ENCODE assay signal across 21 cellular contexts in the genomic region with DNA sequence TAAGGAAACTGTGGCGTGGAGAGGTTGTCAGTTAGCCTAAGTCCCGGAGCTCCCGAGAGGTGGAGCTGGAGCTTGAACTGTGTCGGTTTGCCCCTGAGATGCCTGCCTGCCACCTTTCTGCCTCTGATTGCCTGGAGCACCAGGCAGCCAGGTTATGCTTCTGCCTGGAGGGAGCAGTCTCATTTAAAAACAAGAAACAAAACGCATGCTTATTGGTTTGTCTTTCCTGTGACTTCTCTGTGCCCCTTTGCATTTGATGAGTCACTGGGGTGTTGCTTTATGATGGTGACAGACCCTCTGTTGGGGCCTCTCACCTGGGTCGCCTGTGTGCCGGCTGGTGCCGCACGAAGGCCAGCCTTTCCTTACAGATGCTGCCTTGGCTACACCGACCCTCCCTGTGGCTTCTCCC. TPM values are rescaled to one million over a fixed set of nuclear protein-coding genes. Genes with fewer than 3 reads are reported as not detected.
DNase-seq lines count a peak whose midpoint lies in the region; ATAC-seq and TF ChIP-seq lines count a peak whose summit lies in the region.
"Had no signal": no experiment of that assay in that cellular context is flagged by ENCODE, and none has a peak within 500 bp of the region (broad histone marks: within the 10 kb centered on the region; RNA-seq: fewer than 3 reads in every experiment).

No MANE protein-coding gene starts in this region.

- peak; percentile 74 for ATAC-seq in activated CD4-positive, alpha-beta T cell treated with anti-CD3 and anti-CD28 coated beads for 36 hours
- ATAC-seq in GM21576 (IDR thresholded peaks at IDR 0.05; ENCODE audit: unreplicated experiment) (no peak), HG03039 (IDR thresholded peaks at IDR 0.05; ENCODE audit: unreplicated experiment) (no peak)
- ATAC-seq: gastrocnemius medialis, left lung, sciatic nerve had no signal

- H3K36me3 ChIP-seq in SK-N-MC (ENCODE audit: insufficient read depth, low read length) (peaks cover 4% of the 10 kb centered on the region), hepatocyte (replicated peaks; ENCODE audit: insufficient read depth, low read depth) (no peaks in the 10 kb centered on the region)
- H3K36me3 ChIP-seq: breast epithelium, gastrocnemius medialis, left lung had no signal

- H3K4me2 ChIP-seq in hepatocyte = peak overlapping the region; percentile 35
- H3K4me2 ChIP-seq: SK-N-SH had no signal

- H3K9me3 ChIP-seq in SK-N-MC (ENCODE audit: low read depth, low read length) (no peaks in the 10 kb centered on the region), hepatocyte (ENCODE audit: low read depth) (no peaks in the 10 kb centered on the region)
- H3K9me3 ChIP-seq: breast epithelium, gastrocnemius medialis, left lung, SK-N-SH had no signal

- no peak overlapping the region for H3K4me3 ChIP-seq in SK-N-MC
- H3K4me3 ChIP-seq in hepatocyte = no peak overlapping the region
- H3K4me3 ChIP-seq: breast epithelium, dorsolateral prefrontal cortex, gastrocnemius medialis, left lung had no signal

- H3K4me1 Mint-ChIP-seq in activated CD4-positive, alpha-beta T cell treated with anti-CD3 and anti-CD28 coated beads for 36 hours = peaks cover 67% of the 10 kb centered on the region
- peaks cover 20% of the 10 kb centered on the region for H3K4me1 Mint-ChIP-seq in progenitor cell of endocrine pancreas (ENCODE audit: low read depth)

- no peaks in the 10 kb centered on the region for H3K27me3 ChIP-seq in hepatocyte
- H3K27me3 ChIP-seq: breast epithelium, dorsolateral prefrontal cortex, gastrocnemius medialis, left lung had no signal

- intact Hi-C loops in activated CD4-positive, alpha-beta T cell treated with anti-CD3 and anti-CD28 coated beads for 36 hours (cut with DNase I, micrococcal nuclease) = no loop called here

- peaks cover 95% of the 10 kb centered on the region for H3K79me2 ChIP-seq in hepatocyte

- H3K27ac ChIP-seq in SK-N-MC = peak overlapping the region; percentile 36; the same call in 1 of the 2 replicates
- peak overlapping the region; percentile 94 for H3K27ac ChIP-seq in hepatocyte
- H3K27ac ChIP-seq: 22Rv1, breast epithelium, C4-2B, gastrocnemius medialis had no signal

- H3K9me2 ChIP-seq in hepatocyte (replicated peaks; ENCODE audit: insufficient read depth) = no peaks in the 10 kb centered on the region
- H3K9me2 ChIP-seq: SK-N-SH had no signal

- POLR2A ChIA-PET in activated CD4-positive, alpha-beta T cell treated with anti-CD3 and anti-CD28 coated beads for 36 hours (lab: Charles Lee) = no interaction called here

- peaks cover 37% of the 10 kb centered on the region for H3K4me1 ChIP-seq in hepatocyte (ENCODE audit: insufficient read depth)

- peaks cover 35% of the 10 kb centered on the region for H4K20me1 ChIP-seq in hepatocyte (ENCODE audit: insufficient read depth, poor library complexity, severe bottlenecking)

- H3K36me3 Mint-ChIP-seq in activated CD4-positive, alpha-beta T cell treated with anti-CD3 and anti-CD28 coated beads for 36 hours (ENCODE audit: low read depth) = no peaks in the 10 kb centered on the region
- H3K36me3 Mint-ChIP-seq in progenitor cell of endocrine pancreas (ENCODE audit: insufficient read depth) = peaks cover 3% of the 10 kb centered on the region

- H2AFZ ChIP-seq in hepatocyte = no peak overlapping the region

- CTCF ChIA-PET in activated CD4-positive, alpha-beta T cell treated with anti-CD3 and anti-CD28 coated beads for 36 hours (lab: Charles Lee) = interaction anchor here (0.8 to 1.8 kb wide), 3 partner anchors 8 to 14 kb away, joined by 3 to 4 read pairs (median 3); no protein-coding TSS in a partner anchor

- no peak overlapping the region for H3K4me3 Mint-ChIP-seq in activated CD4-positive, alpha-beta T cell treated with anti-CD3 and anti-CD28 coated beads for 36 hours
- H3K4me3 Mint-ChIP-seq in progenitor cell of endocrine pancreas (ENCODE audit: low read depth) = no peak overlapping the region

- no peak overlapping the region for H3K9ac ChIP-seq in SK-N-MC (ENCODE audit: insufficient read length)
- H3K9ac ChIP-seq: SK-N-SH had no signal

- no peaks in the 10 kb centered on the region for H3K9me3 Mint-ChIP-seq in activated CD4-positive, alpha-beta T cell treated with anti-CD3 and anti-CD28 coated beads for 36 hours (ENCODE audit: low read depth)
- no peaks in the 10 kb centered on the region for H3K9me3 Mint-ChIP-seq in progenitor cell of endocrine pancreas (ENCODE audit: low read depth)

- H3K27me3 Mint-ChIP-seq in activated CD4-positive, alpha-beta T cell treated with anti-CD3 and anti-CD28 coated beads for 36 hours = no peaks in the 10 kb centered on the region
- H3K27me3 Mint-ChIP-seq in progenitor cell of endocrine pancreas = no peaks in the 10 kb centered on the region

- 54% methylated on average over 10 of the region's 10 CpGs for WGBS in hepatocyte (ENCODE audit: low lambda C conversion rate, missing lambda C conversion rate)

- H3K27ac Mint-ChIP-seq in activated CD4-positive, alpha-beta T cell treated with anti-CD3 and anti-CD28 coated beads for 36 hours = peak overlapping the region; percentile 65
- peak overlapping the region; percentile 71 for H3K27ac Mint-ChIP-seq in progenitor cell of endocrine pancreas

- DNase-seq in activated CD4-positive, alpha-beta T cell treated with anti-CD3 and anti-CD28 coated beads for 36 hours = peak; percentile 27
- no peak for DNase-seq in activated CD4-positive, alpha-beta T cell treated with anti-CD3 and anti-CD28 coated beads, Interleukin-2, amount 50 U/mL, for 48 hours
- DNase-seq in SK-N-MC (ENCODE audit: low read depth, low spot score) (no peak), hepatocyte (ENCODE audit: low spot score) (peak; percentile 64), progenitor cell of endocrine pancreas (ENCODE audit: low spot score, unreplicated experiment) (no peak), DMS114 treated with DMSO at 0.1 percent for 48 hours (lab: John Stamatoyannopoulos, UW; ENCODE audit: unreplicated experiment) (no peak)
- DNase-seq: activated CD4-positive, alpha-beta T cell treated with anti-CD3 and anti-CD28 coated beads for 4 hours; DMS53; dorsolateral prefrontal cortex; gastrocnemius medialis; left lung; NCI-H1436 treated with DMSO at 0.1 percent for 48 hours; SK-N-SH; substantia nigra; T1000 had no signal

- TF ChIP-seq CTCF in hepatocyte (IDR thresholded peaks at IDR 0.05; ENCODE audit: poor library complexity) (no peak), progenitor cell of endocrine pancreas (IDR thresholded peaks at IDR 0.05; ENCODE audit: unreplicated experiment) (no peak)

RNA-seq across cellular contexts. Expression of a gene that starts 12.2 kb away (rescaled TPM):
- total RNA-seq in activated CD4-positive, alpha-beta T cell treated with anti-CD3 and anti-CD28 coated beads for 36 hours = 10 to 100 TPM; 43.5 to 71.6 TPM
- 57.8 and 68.0 TPM in 2 replicates for total RNA-seq in hepatocyte
- polyA plus RNA-seq in hepatocyte = 49.7 and 56.2 TPM in 2 replicates
- total RNA-seq in progenitor cell of endocrine pancreas = 86.6 and 88.8 TPM in 2 replicates

RNA-seq across cellular contexts. Expression of a gene that starts 27.2 kb away (rescaled TPM):
- total RNA-seq in activated CD4-positive, alpha-beta T cell treated with anti-CD3 and anti-CD28 coated beads for 36 hours = 10 to 100 TPM; 60.4 to 75.3 TPM
- 61.5 and 92.4 TPM in 2 replicates for total RNA-seq in hepatocyte
- polyA plus RNA-seq in hepatocyte = 152 and 155 TPM in 2 replicates
- total RNA-seq in progenitor cell of endocrine pancreas = 79.1 and 87.0 TPM in 2 replicates

Comparison
In these comparisons a context has a peak if more than half of its experiments do, and no peak if none do; other contexts are left out.
1. DNase-seq: peak in activated CD4-positive, alpha-beta T cell treated with anti-CD3 and anti-CD28 coated beads for 36 hours (single experiment) and hepatocyte (single experiment); none in activated CD4-positive, alpha-beta T cell treated with anti-CD3 and anti-CD28 coated beads, Interleukin-2, amount 50 U/mL, for 48 hours (0 of 2), SK-N-MC (single experiment), progenitor cell of endocrine pancreas (single experiment) and DMS114 treated with DMSO at 0.1 percent for 48 hours (single experiment).